ENCODE assay signal across 11 cellular contexts in genomic region chr17:77144227-77144626, GRCh38. TPM values are rescaled to one million over a fixed set of nuclear protein-coding genes. Genes with fewer than 3 reads are reported as not detected.
DNase-seq lines count a peak whose midpoint lies in the region; ATAC-seq, FAIRE-seq and TF ChIP-seq lines count a peak whose summit lies in the region.
"Had no signal": no experiment of that assay in that cellular context is flagged by ENCODE, and none has a peak within 500 bp of the region (broad histone marks: within the 10 kb centered on the region; RNA-seq: fewer than 3 reads in every experiment).

No MANE protein-coding gene starts in this region.

- no peak for FAIRE-seq in pancreas (lab: Jason Lieb, UNC)

- no peaks in the 10 kb centered on the region for H3K27me3 ChIP-seq in body of pancreas
- H3K27me3 ChIP-seq in pancreas = no peaks in the 10 kb centered on the region
- H3K27me3 ChIP-seq: brain microvascular endothelial cell had no signal

- 30 to 38% methylated on average over 4 of the region's 4 CpGs for WGBS in body of pancreas, 2 donors
- WGBS in pancreas, 2 donors = 29 to 43% methylated on average over 4 of the region's 4 CpGs

- no peaks in the 10 kb centered on the region for H3K9me3 ChIP-seq in body of pancreas
- H3K9me3 ChIP-seq in pancreas = no peaks in the 10 kb centered on the region

- intact Hi-C loops in body of pancreas (cut with DNase I) = loop anchor here (10.0 kb wide), 1 partner anchor 49 kb away; no protein-coding TSS in a partner anchor
- intact Hi-C loops in pancreas (cut with DNase I) = no loop called here

- TF ChIP-seq CTCF in body of pancreas (IDR thresholded peaks at IDR 0.05) = no peak
- no peak for TF ChIP-seq CTCF in pancreas (IDR thresholded peaks at IDR 0.05)

- DNase-seq in DMS53 treated with DMSO at 0.1 percent for 48 hours (lab: John Stamatoyannopoulos, UW; ENCODE audit: unreplicated experiment) (peak; percentile 44), NCI-H146 treated with DMSO at 0.1 percent for 48 hours (lab: John Stamatoyannopoulos, UW; ENCODE audit: unreplicated experiment) (peak; percentile 26), body of pancreas (peak in 2 of 4 donors; percentile 35 to 48), pancreas (peak in 1 of 6 donors; percentile 51), HuH-7 (ENCODE audit: low spot score) (no peak), cerebellar cortex (ENCODE audit: low spot score) (no peak)
- no peak for DNase-seq in activated CD4-positive, alpha-beta T cell treated with anti-CD3 and anti-CD28 coated beads for 1 hour
- DNase-seq: activated T-cell treated with anti-CD3 and anti-CD28 coated beads, Interleukin-2, amount 50 U/mL, for 4 hours; brain microvascular endothelial cell; stimulated activated CD4-positive, alpha-beta T cell treated with anti-CD3 and anti-CD28 coated beads, Interleukin-4, amount 100 ng/mL, for 24 hours had no signal

- ATAC-seq in body of pancreas = no peak
- no peak for ATAC-seq in pancreas
- no peak for ATAC-seq in HG03432 (IDR thresholded peaks at IDR 0.05; ENCODE audit: unreplicated experiment)
- ATAC-seq: activated T-cell treated with anti-CD3 and anti-CD28 coated beads, Interleukin-2, amount 50 U/mL, for 4 hours had no signal

- peaks cover 72% of the 10 kb centered on the region for H3K4me1 ChIP-seq in body of pancreas
- H3K4me1 ChIP-seq in pancreas = peaks cover 19 to 60% (median 52%) of the 10 kb centered on the region in 3 donors

- H3K36me3 ChIP-seq in body of pancreas (replicated peaks in 1 of 2; ENCODE audit: insufficient read depth in 1 of 2, low read depth in 2 of 2) = no peaks in the 10 kb centered on the region
- H3K36me3 ChIP-seq in pancreas = no peaks in the 10 kb centered on the region

- H3K27ac ChIP-seq in body of pancreas (peak overlapping the region in 3 of 4 donors; percentile 78 to 97 (median 88)), pancreas (peak overlapping the region; percentile 13 to 51 (median 22))
- H3K27ac ChIP-seq: brain microvascular endothelial cell had no signal

- H3K4me3 ChIP-seq in body of pancreas (no peak overlapping the region), pancreas (peak overlapping the region in 2 of 4 donors; percentile 3 to 7)

- TF ChIP-seq POLR2A in body of pancreas (IDR thresholded peaks at IDR 0.05) = no peak

RNA-seq across cellular contexts. Expression of gene SEC14L1, which starts 3.5 kb away (rescaled TPM):
- total RNA-seq in body of pancreas (10 to 100 TPM; 22.1 to 36.8 TPM), pancreas (10 to 100 TPM; 28.7 to 45.5 (median 34.2) TPM)
- polyA plus RNA-seq in pancreas = 10 to 100 TPM; 17.8 to 18.6 TPM

Comparison
In these comparisons a context has a peak if more than half of its experiments do, and no peak if none do; other contexts are left out.
1. DNase-seq: peak in DMS53 treated with DMSO at 0.1 percent for 48 hours (single experiment) and NCI-H146 treated with DMSO at 0.1 percent for 48 hours (single experiment); none in HuH-7 (single experiment), cerebellar cortex (single experiment) and activated CD4-positive, alpha-beta T cell treated with anti-CD3 and anti-CD28 coated beads for 1 hour (single experiment).